Comparison of ENCODE assay signal across 2 cellular contexts in the genomic region with DNA sequence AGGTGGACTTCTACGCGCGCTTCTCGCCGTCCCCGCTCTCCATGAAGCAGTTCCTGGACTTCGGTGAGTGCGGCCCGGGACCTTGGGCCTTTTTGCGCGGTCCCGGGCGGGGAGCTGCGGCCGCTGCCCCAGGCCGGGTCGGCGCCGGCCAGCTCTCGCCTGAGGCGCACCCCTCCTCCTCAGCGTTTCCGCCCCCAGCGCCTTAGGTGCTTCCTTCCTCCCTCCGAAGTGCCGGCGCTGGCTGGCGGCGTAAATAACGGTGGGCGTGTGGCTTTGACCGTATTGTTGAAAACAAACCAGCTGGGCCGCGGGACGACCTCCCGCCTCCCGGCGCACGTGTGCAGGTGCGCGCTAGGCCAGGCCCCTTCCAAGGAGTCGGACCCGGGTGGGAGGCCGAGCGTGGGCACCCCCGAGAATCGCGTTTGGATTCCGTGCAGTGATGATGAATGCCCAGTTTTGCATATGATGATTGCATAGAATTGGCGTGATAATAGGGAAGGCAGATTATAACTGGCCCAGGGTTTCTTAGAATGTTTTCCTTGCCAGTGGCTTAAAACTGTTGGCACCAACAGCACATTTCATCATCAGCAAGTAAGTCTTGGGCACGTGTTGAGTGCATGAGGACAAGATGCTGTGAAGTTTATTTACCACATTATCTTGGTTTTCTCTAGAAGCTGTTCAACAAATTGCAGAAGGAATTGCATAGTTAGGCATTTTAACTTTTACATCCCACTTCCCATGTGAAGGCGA.
TF ChIP-seq lines count a peak whose summit lies in the region.

No MANE protein-coding gene starts in this region.

TF ChIP-seq in IMR-90, 13 proteins besides CTCF, POLR2A, EP300 and RAD21:
- no peak for TF ChIP-seq MAZ (IDR thresholded peaks at IDR 0.05; ENCODE audit: borderline replicate concordance, low read depth, low read length)
- peak; percentile 78 for TF ChIP-seq CEBPB (IDR thresholded peaks at IDR 0.05; ENCODE audit: low read depth, low read length)
- peak; percentile 89 for TF ChIP-seq MXI1 (IDR thresholded peaks at IDR 0.05; ENCODE audit: borderline replicate concordance, low read depth, low read length)
- TF ChIP-seq, protein P1, sequence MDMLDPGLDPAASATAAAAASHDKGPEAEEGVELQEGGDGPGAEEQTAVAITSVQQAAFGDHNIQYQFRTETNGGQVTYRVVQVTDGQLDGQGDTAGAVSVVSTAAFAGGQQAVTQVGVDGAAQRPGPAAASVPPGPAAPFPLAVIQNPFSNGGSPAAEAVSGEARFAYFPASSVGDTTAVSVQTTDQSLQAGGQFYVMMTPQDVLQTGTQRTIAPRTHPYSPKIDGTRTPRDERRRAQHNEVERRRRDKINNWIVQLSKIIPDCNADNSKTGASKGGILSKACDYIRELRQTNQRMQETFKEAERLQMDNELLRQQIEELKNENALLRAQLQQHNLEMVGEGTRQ (IDR thresholded peaks at IDR 0.05; ENCODE audit: low read depth, low read length) = peak; percentile 44; the same call in 1 of the 2 replicates
- TF ChIP-seq MAFK (IDR thresholded peaks at IDR 0.05; ENCODE audit: low read depth, low read length) = no peak
- peak; percentile 59 for TF ChIP-seq BHLHE40 (IDR thresholded peaks at IDR 0.05; ENCODE audit: low read depth, low read length)

TF ChIP-seq in SK-N-SH, 30 proteins besides CTCF, POLR2A, EP300 and RAD21:
- TF ChIP-seq NFIC (IDR thresholded peaks at IDR 0.05; ENCODE audit: borderline replicate concordance) (no peak), FOSL2 (IDR thresholded peaks at IDR 0.05; ENCODE audit: borderline replicate concordance, low read depth) (no peak), GABPA (IDR thresholded peaks at IDR 0.05; ENCODE audit: low read depth) (peak; percentile 24; the same call in 1 of the 2 replicates), TAF1 (IDR thresholded peaks at IDR 0.05; ENCODE audit: borderline replicate concordance, low read depth, low read length) (no peak), MXI1 (IDR thresholded peaks at IDR 0.05; ENCODE audit: low read depth, low read length) (peak; percentile 63)
- TF ChIP-seq, protein P2, sequence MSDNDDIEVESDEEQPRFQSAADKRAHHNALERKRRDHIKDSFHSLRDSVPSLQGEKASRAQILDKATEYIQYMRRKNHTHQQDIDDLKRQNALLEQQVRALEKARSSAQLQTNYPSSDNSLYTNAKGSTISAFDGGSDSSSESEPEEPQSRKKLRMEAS (IDR thresholded peaks at IDR 0.05; ENCODE audit: low read depth) = peak; percentile 67
